8 cellular contexts compared by ENCODE assay signal in the genomic region with DNA sequence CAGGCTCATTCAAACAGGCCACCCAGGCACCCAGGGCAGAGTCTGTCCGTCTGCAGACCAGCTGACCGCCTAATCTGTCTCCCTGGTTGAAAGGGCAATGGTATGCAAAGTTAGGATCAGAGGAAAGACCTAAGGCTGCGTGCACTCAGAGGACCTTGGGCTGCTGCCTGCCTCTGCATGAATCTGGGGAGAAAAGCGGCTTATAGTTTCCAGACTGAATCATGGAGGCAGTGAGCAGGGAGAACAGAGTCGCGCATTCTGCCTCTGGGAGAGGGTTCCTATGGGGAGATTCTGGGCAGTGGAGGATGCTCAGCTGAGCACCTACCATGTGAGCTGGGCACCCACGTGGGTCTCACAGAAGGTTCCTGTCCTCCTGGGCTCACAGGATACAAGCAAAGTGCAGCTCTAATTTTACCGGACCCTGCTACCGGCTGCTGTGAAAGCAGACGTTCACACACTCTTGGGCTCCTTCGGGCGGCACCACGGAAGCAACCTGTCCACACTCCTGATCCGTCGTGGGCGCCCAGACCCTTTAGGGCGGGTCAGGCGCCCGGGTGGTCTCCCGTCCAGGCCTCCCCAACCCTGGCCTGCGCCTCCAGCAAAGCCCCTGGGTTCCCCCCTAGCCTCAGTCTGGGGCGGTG. TPM values are rescaled to one million over a fixed set of nuclear protein-coding genes. Genes with fewer than 3 reads are reported as not detected.
DNase-seq lines count a peak whose midpoint lies in the region; ATAC-seq and TF ChIP-seq lines count a peak whose summit lies in the region.

No MANE protein-coding gene starts in this region.

- H3K4me1 ChIP-seq in iPS-18a (ENCODE audit: control insufficient read depth, low read depth, low read length): peaks cover 6% of the 10 kb centered on the region
- peaks cover 24% of the 10 kb centered on the region for H3K4me1 ChIP-seq in skeletal muscle satellite cell (ENCODE audit: control insufficient read depth, insufficient read depth, low read length)

- TF ChIP-seq CTCF in astrocyte of the cerebellum (IDR thresholded peaks at IDR 0.05; ENCODE audit: low read depth, low read length, missing control alignments): no peak

- peak; percentile 23 to 55 for DNase-seq in NCI-H526 (lab: John Stamatoyannopoulos, UW)
- DNase-seq in NCI-H526 treated with DMSO at 0.1 percent for 48 hours (lab: John Stamatoyannopoulos, UW): no peak
- peak; percentile 81 for DNase-seq in NCI-H82 (lab: John Stamatoyannopoulos, UW)
- no peak for DNase-seq in astrocyte of the cerebellum (ENCODE audit: low read depth)
- no peak for DNase-seq in SW 1271 (lab: John Stamatoyannopoulos, UW)

- no peak overlapping the region for H3K27ac ChIP-seq in iPS-18a (ENCODE audit: low read length)

- peak overlapping the region; percentile 95 for H3K4me2 ChIP-seq in skeletal muscle satellite cell (ENCODE audit: low read length)

- H3K9me3 ChIP-seq in iPS-18a (ENCODE audit: control insufficient read depth, low read depth, low read length) (no peaks in the 10 kb centered on the region), skeletal muscle satellite cell (replicated peaks; ENCODE audit: low read length) (no peaks in the 10 kb centered on the region)

- H3K4me3 ChIP-seq in astrocyte of the cerebellum (ENCODE audit: low read depth, low read length) (peak overlapping the region; percentile 62), iPS-18a (ENCODE audit: low read length) (peak overlapping the region; percentile 69), skeletal muscle satellite cell (ENCODE audit: low read length) (peak overlapping the region; percentile 80)

- peak; percentile 21 for ATAC-seq in HG02610 (IDR thresholded peaks at IDR 0.05; ENCODE audit: unreplicated experiment)

- H3K27me3 ChIP-seq in iPS-18a (ENCODE audit: control insufficient read depth, insufficient read depth, low read length) (peaks cover 5% of the 10 kb centered on the region), skeletal muscle satellite cell (ENCODE audit: control insufficient read depth, insufficient read depth, low read length) (no peaks in the 10 kb centered on the region)

- in situ Hi-C loops in astrocyte of the cerebellum (cut with HindIII; ENCODE audit: low sequenced_read_pairs): no loop called here

- H3K36me3 ChIP-seq in iPS-18a (ENCODE audit: control insufficient read depth, low read depth, low read length) (no peaks in the 10 kb centered on the region), skeletal muscle satellite cell (ENCODE audit: insufficient read depth, low read length) (no peaks in the 10 kb centered on the region)

- H3K9ac ChIP-seq in iPS-18a (ENCODE audit: low read length) (peak overlapping the region; percentile 61), skeletal muscle satellite cell (ENCODE audit: low read depth, low read length) (peak overlapping the region; percentile 74)

RNA-seq across cellular contexts. Expression of gene SCARB1, which starts 0.8 kb away (rescaled TPM):
- 18.8 and 28.9 TPM in 2 replicates for total RNA-seq in skeletal muscle satellite cell (2012; rRNA removed)

RNA-seq across cellular contexts. Expression of gene UBC, which starts 51.6 kb away (rescaled TPM):
- 1,475 and 1,652 TPM in 2 replicates for total RNA-seq in skeletal muscle satellite cell (2012; rRNA removed)

Comparison
In these comparisons a context has a peak if more than half of its experiments do, and no peak if none do; other contexts are left out.
1. DNase-seq: peak in NCI-H526 (2 of 2) and NCI-H82 (single experiment); none in NCI-H526 treated with DMSO at 0.1 percent for 48 hours (single experiment), astrocyte of the cerebellum (single experiment) and SW 1271 (0 of 2).
2. Peak in every context shown above with its lines, with median percentiles within 50 percentile points of each other: H3K4me3 ChIP-seq.